Comparison of ENCODE assay signal across 8 cellular contexts in the genomic region with DNA sequence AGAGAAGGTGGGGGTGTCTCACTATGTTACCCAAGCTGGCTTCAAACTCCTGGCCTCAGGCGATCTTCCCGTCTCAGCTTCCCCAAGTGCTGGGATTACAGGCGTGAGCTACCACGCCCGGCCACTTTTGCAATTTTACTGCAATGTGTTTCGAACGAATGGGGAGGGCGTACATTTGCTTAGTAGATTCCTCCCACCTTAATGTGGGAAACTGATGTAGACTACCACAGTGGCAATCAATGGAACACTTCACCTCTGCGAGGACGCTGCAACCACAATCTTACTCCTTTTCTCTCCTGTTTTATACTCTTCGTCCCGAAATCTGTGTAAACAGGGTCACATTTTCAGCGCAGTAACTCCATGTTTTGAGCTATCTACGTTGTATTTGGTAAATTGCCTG. TPM values are rescaled to one million over a fixed set of nuclear protein-coding genes. Genes with fewer than 3 reads are reported as not detected.
DNase-seq lines count a peak whose midpoint lies in the region; ATAC-seq, FAIRE-seq and TF ChIP-seq lines count a peak whose summit lies in the region.
"Not testable (repeated sequence)": the region's sequence is repeated elsewhere in the genome, so short reads cannot be mapped to it uniquely, and the experiment has no call there.

No MANE protein-coding gene starts in this region.

- RAD21 ChIA-PET in HCT116 (lab: Charles Lee; ENCODE audit: low non-redundant PET in 1 of 2, low total read pairs in 2 of 2, uncharacterized antibody in 2 of 2, unreplicated experiment in 2 of 2), result not testable (repeated sequence)

- H4K20me1 ChIP-seq in BLaER1 (peaks cover 32% of the 10 kb centered on the region), hepatocyte (ENCODE audit: insufficient read depth, poor library complexity, severe bottlenecking) (peaks cover 22% of the 10 kb centered on the region)
- H4K20me1 ChIP-seq in HCT116 (ENCODE audit: insufficient read depth); OCI-LY1 (ENCODE audit: insufficient read depth, low read length): not testable (repeated sequence)

- not testable (repeated sequence) for H2AFZ ChIP-seq in HCT116 (ENCODE audit: low read depth, low read length, poor library complexity, severe bottlenecking); OCI-LY1 (ENCODE audit: low read length)
- H2AFZ ChIP-seq in hepatocyte, result peak overlapping the region; percentile 62

- not testable (repeated sequence) for DNase-seq in HCT116 (ENCODE audit: low read depth, low spot score); activated CD8-positive, alpha-beta memory T cell treated with anti-CD3 and anti-CD28 coated beads, Interleukin-2, amount 10 ng/mL, durations not matched to agents 7 days and 5 days; hepatocyte (ENCODE audit: low spot score); natural killer cell treated with Interleukin-12 subunit alpha and Interleukin-12 subunit beta and Interleukin-15 and Interleukin-18, amount 100 ng/mL, for 72 hours (ENCODE audit: low spot score)
- DNase-seq in bronchial epithelial cell (ENCODE audit: low read depth), result peak; percentile 1

- H3K36me3 ChIP-seq in BLaER1; HCT116 (ENCODE audit: control insufficient read depth in 1 of 2, insufficient read depth in 2 of 2, low read length in 2 of 2); OCI-LY1 (ENCODE audit: insufficient read depth, low read length); bronchial epithelial cell (ENCODE audit: control insufficient read depth, insufficient read depth, low read length); hepatocyte (replicated peaks; ENCODE audit: insufficient read depth, low read depth): not testable (repeated sequence)

- H3K9me3 Mint-ChIP-seq in activated CD8-positive, alpha-beta memory T cell treated with anti-CD3 and anti-CD28 coated beads, Interleukin-2, amount 10 ng/mL, durations not matched to agents 7 days and 5 days (ENCODE audit: low read depth); natural killer cell treated with Interleukin-12 subunit alpha and Interleukin-12 subunit beta and Interleukin-15 and Interleukin-18, amount 100 ng/mL, for 72 hours; stimulated activated memory B cell treated with anti-CD40 and anti-IgM and Interleukin-4, amounts not matched to agents 10 μg/mL and 1 μg/mL and 100 μg/mL, for 72 hours: not testable (repeated sequence)

- 20% methylated on average over 13 of the region's 14 CpGs for WGBS in hepatocyte (ENCODE audit: low lambda C conversion rate, missing lambda C conversion rate)

- H3K27me3 ChIP-seq in BLaER1; HCT116 (ENCODE audit: insufficient read depth, low read length); OCI-LY1 (ENCODE audit: insufficient read depth, low read length); bronchial epithelial cell (ENCODE audit: control insufficient read depth, insufficient read depth, low read length); hepatocyte: not testable (repeated sequence)

- not testable (repeated sequence) for TF ChIP-seq RAD21 in HCT116 (IDR thresholded peaks at IDR 0.05; ENCODE audit: low read depth)

- H3F3A ChIP-seq in OCI-LY1 (ENCODE audit: insufficient read depth, low read length), result not testable (repeated sequence)

- H3K4me1 Mint-ChIP-seq in activated CD8-positive, alpha-beta memory T cell treated with anti-CD3 and anti-CD28 coated beads, Interleukin-2, amount 10 ng/mL, durations not matched to agents 7 days and 5 days; natural killer cell treated with Interleukin-12 subunit alpha and Interleukin-12 subunit beta and Interleukin-15 and Interleukin-18, amount 100 ng/mL, for 72 hours (ENCODE audit: low read depth in 2 of 2); stimulated activated memory B cell treated with anti-CD40 and anti-IgM and Interleukin-4, amounts not matched to agents 10 μg/mL and 1 μg/mL and 100 μg/mL, for 72 hours: not testable (repeated sequence)

- peak overlapping the region; percentile 15 for H3K27ac Mint-ChIP-seq in activated CD8-positive, alpha-beta memory T cell treated with anti-CD3 and anti-CD28 coated beads, Interleukin-2, amount 10 ng/mL, durations not matched to agents 7 days and 5 days
- H3K27ac Mint-ChIP-seq in natural killer cell treated with Interleukin-12 subunit alpha and Interleukin-12 subunit beta and Interleukin-15 and Interleukin-18, amount 100 ng/mL, for 72 hours, result not testable (repeated sequence)
- peak overlapping the region; percentile 87 for H3K27ac Mint-ChIP-seq in stimulated activated memory B cell treated with anti-CD40 and anti-IgM and Interleukin-4, amounts not matched to agents 10 μg/mL and 1 μg/mL and 100 μg/mL, for 72 hours

- not testable (repeated sequence) for TF ChIP-seq POLR2A in HCT116 (IDR thresholded peaks at IDR 0.05; ENCODE audit: borderline replicate concordance, extremely low read depth, insufficient read depth, insufficient read length)

- not testable (repeated sequence) for H3K36me3 Mint-ChIP-seq in activated CD8-positive, alpha-beta memory T cell treated with anti-CD3 and anti-CD28 coated beads, Interleukin-2, amount 10 ng/mL, durations not matched to agents 7 days and 5 days; natural killer cell treated with Interleukin-12 subunit alpha and Interleukin-12 subunit beta and Interleukin-15 and Interleukin-18, amount 100 ng/mL, for 72 hours; stimulated activated memory B cell treated with anti-CD40 and anti-IgM and Interleukin-4, amounts not matched to agents 10 μg/mL and 1 μg/mL and 100 μg/mL, for 72 hours

- POLR2A ChIA-PET in HCT116 (lab: Charles Lee), result not testable (repeated sequence)

- intact Hi-C loops in HCT116 (cut with micrococcal nuclease), result not testable (repeated sequence)

- not testable (repeated sequence) for H3K9ac ChIP-seq in BLaER1; OCI-LY1 (ENCODE audit: low read length)
- peak overlapping the region; percentile 40 for H3K9ac ChIP-seq in HCT116 (ENCODE audit: low read length)

- not testable (repeated sequence) for TF ChIP-seq CTCF in HCT116 (IDR thresholded peaks at IDR 0.05 in 2 of 3, conservative IDR thresholded peaks at IDR 0.05 in 1 of 3; ENCODE audit: borderline replicate concordance in 1 of 3, insufficient read depth in 1 of 3, low read depth in 2 of 3, low read length in 2 of 3); OCI-LY1 (IDR thresholded peaks at IDR 0.05; ENCODE audit: low read length); bronchial epithelial cell (IDR thresholded peaks at IDR 0.05; ENCODE audit: insufficient read depth, low read length, severe bottlenecking); hepatocyte (IDR thresholded peaks at IDR 0.05; ENCODE audit: poor library complexity)

- not testable (repeated sequence) for H3K27me3 Mint-ChIP-seq in activated CD8-positive, alpha-beta memory T cell treated with anti-CD3 and anti-CD28 coated beads, Interleukin-2, amount 10 ng/mL, durations not matched to agents 7 days and 5 days; natural killer cell treated with Interleukin-12 subunit alpha and Interleukin-12 subunit beta and Interleukin-15 and Interleukin-18, amount 100 ng/mL, for 72 hours; stimulated activated memory B cell treated with anti-CD40 and anti-IgM and Interleukin-4, amounts not matched to agents 10 μg/mL and 1 μg/mL and 100 μg/mL, for 72 hours

- peak overlapping the region; percentile 81; the same call in 1 of the 2 replicates for H3K4me3 ChIP-seq in BLaER1
- peak overlapping the region; percentile 59 to 64 for H3K4me3 ChIP-seq in HCT116 (replicated peaks in 1 of 2; ENCODE audit: low read depth in 1 of 2, low read length in 2 of 2)
- H3K4me3 ChIP-seq in OCI-LY1 (ENCODE audit: low read depth, low read length, poor library complexity, severe bottlenecking), result peak overlapping the region; percentile 68
- peak overlapping the region; percentile 56 for H3K4me3 ChIP-seq in bronchial epithelial cell (ENCODE audit: low read depth, low read length)
- peak overlapping the region; percentile 72 for H3K4me3 ChIP-seq in hepatocyte

- ATAC-seq in HCT116; activated CD8-positive, alpha-beta memory T cell treated with anti-CD3 and anti-CD28 coated beads, Interleukin-2, amount 10 ng/mL, durations not matched to agents 7 days and 5 days; natural killer cell treated with Interleukin-12 subunit alpha and Interleukin-12 subunit beta and Interleukin-15 and Interleukin-18, amount 100 ng/mL, for 72 hours; stimulated activated memory B cell treated with anti-CD40 and anti-IgM and Interleukin-4, amounts not matched to agents 10 μg/mL and 1 μg/mL and 100 μg/mL, for 72 hours: not testable (repeated sequence)

- H3K27ac ChIP-seq in BLaER1; HCT116 (ENCODE audit: low read depth, low read length); OCI-LY1 (ENCODE audit: low read depth, low read length, poor library complexity, severe bottlenecking); hepatocyte: not testable (repeated sequence)

- peaks cover 23% of the 10 kb centered on the region for H3K4me1 ChIP-seq in BLaER1
- not testable (repeated sequence) for H3K4me1 ChIP-seq in HCT116 (ENCODE audit: control insufficient read depth in 1 of 2, insufficient read depth in 2 of 2, low read length in 2 of 2); OCI-LY1 (ENCODE audit: insufficient read depth, low read length, severe bottlenecking); hepatocyte (ENCODE audit: insufficient read depth)

- H3K79me2 ChIP-seq in HCT116 (ENCODE audit: insufficient read depth, low read length) (peaks cover 17% of the 10 kb centered on the region), hepatocyte (peaks cover 36% of the 10 kb centered on the region)
- not testable (repeated sequence) for H3K79me2 ChIP-seq in OCI-LY1 (ENCODE audit: insufficient read depth, low read length)

- H3K4me2 ChIP-seq in BLaER1 (peak overlapping the region; percentile 94; the same call in 1 of the 2 replicates), HCT116 (ENCODE audit: low read length) (peak overlapping the region; percentile 71), OCI-LY1 (ENCODE audit: low read length) (peak overlapping the region; percentile 47; the same call in 1 of the 2 replicates), hepatocyte (peak overlapping the region; percentile 94)

- H3K4me3 Mint-ChIP-seq in activated CD8-positive, alpha-beta memory T cell treated with anti-CD3 and anti-CD28 coated beads, Interleukin-2, amount 10 ng/mL, durations not matched to agents 7 days and 5 days, result peak overlapping the region; percentile 55
- H3K4me3 Mint-ChIP-seq in natural killer cell treated with Interleukin-12 subunit alpha and Interleukin-12 subunit beta and Interleukin-15 and Interleukin-18, amount 100 ng/mL, for 72 hours, result peak overlapping the region; percentile 62
- peak overlapping the region; percentile 69 for H3K4me3 Mint-ChIP-seq in stimulated activated memory B cell treated with anti-CD40 and anti-IgM and Interleukin-4, amounts not matched to agents 10 μg/mL and 1 μg/mL and 100 μg/mL, for 72 hours

- H3K9me3 ChIP-seq in BLaER1; HCT116 (ENCODE audit: control insufficient read depth in 1 of 2, insufficient read depth in 1 of 2, low read depth in 1 of 2, low read length in 2 of 2); OCI-LY1 (ENCODE audit: low read length); hepatocyte (ENCODE audit: low read depth): not testable (repeated sequence)

- CTCF ChIA-PET in HCT116 (lab: Charles Lee); activated CD8-positive, alpha-beta memory T cell treated with anti-CD3 and anti-CD28 coated beads, Interleukin-2, amount 10 ng/mL, durations not matched to agents 7 days and 5 days (lab: Charles Lee): not testable (repeated sequence)

- FAIRE-seq in bronchial epithelial cell (lab: Jason Lieb, UNC), result not testable (repeated sequence)

- not testable (repeated sequence) for BruUV-seq in HCT116 (replicated peaks; lab: Mats Ljungman, UMichigan)

- H3K9me2 ChIP-seq in HCT116 (ENCODE audit: insufficient read depth); OCI-LY1 (ENCODE audit: low read depth, low read length); hepatocyte (replicated peaks; ENCODE audit: insufficient read depth): not testable (repeated sequence)

RNA-seq across cellular contexts. Expression of gene PDPR, which starts 47.4 kb away (rescaled TPM):
- total RNA-seq in HCT116 (2021; ENCODE audit: unreplicated experiment) (28.5 TPM), bronchial epithelial cell (4.1 and 8.4 TPM in 2 replicates), hepatocyte (16.7 and 17.2 TPM in 2 replicates)
- 19.3 and 19.4 TPM in 2 replicates for polyA plus RNA-seq in HCT116 (2012)
- 10 to 100 TPM; 18.2 to 20.3 TPM for total RNA-seq in activated CD8-positive, alpha-beta memory T cell treated with anti-CD3 and anti-CD28 coated beads, Interleukin-2, amount 10 ng/mL, durations not matched to agents 7 days and 5 days
- 5.3 and 6.8 TPM in 2 replicates for polyA plus RNA-seq in hepatocyte
- 10 to 100 TPM; 37.2 to 51.5 TPM for total RNA-seq in natural killer cell treated with Interleukin-12 subunit alpha and Interleukin-12 subunit beta and Interleukin-15 and Interleukin-18, amount 100 ng/mL, for 72 hours
